Comparison of ENCODE assay signal across 9 cellular contexts in genomic region chrX:110442631-110443030, GRCh38.
DNase-seq lines count a peak whose midpoint lies in the region; ATAC-seq, FAIRE-seq and TF ChIP-seq lines count a peak whose summit lies in the region.
"Had no signal": no experiment of that assay in that cellular context is flagged by ENCODE, and none has a peak within 500 bp of the region (broad histone marks: within the 10 kb centered on the region; RNA-seq: fewer than 3 reads in every experiment).

No MANE protein-coding gene starts in this region.

- POLR2A ChIA-PET in HepG2 (lab: Yijun Ruan, JAX), result no interaction called here

- WGBS in HepG2 (ENCODE audit: low lambda C conversion rate), result no CpG with 5 or more reads among the region's 1 CpG

- TF ChIP-seq POLR2A in HepG2 (IDR thresholded peaks at IDR 0.05; ENCODE audit: insufficient read depth in 1 of 2, low read depth in 2 of 2, low read length in 2 of 2), result no peak

- H3K4me2 ChIP-seq in HepG2 (ENCODE audit: low read depth, low read length), result no peak overlapping the region

- H3K9me3 ChIP-seq in HepG2 (ENCODE audit: low read length), result no peaks in the 10 kb centered on the region

- no peaks in the 10 kb centered on the region for H3K79me2 ChIP-seq in HepG2 (ENCODE audit: insufficient read depth, low read length)

- FAIRE-seq in HepG2 (lab: Jason Lieb, UNC), result peak; percentile 83

- DNase-seq in GM12864 (ENCODE audit: low read depth) (no peak), HK-2 (ENCODE audit: unreplicated experiment) (peak; percentile 13), SKM-1 treated with dmso at 0.1 percent for 144 hours (lab: John Stamatoyannopoulos, UW; ENCODE audit: unreplicated experiment) (peak; percentile 30), HepG2 (ENCODE audit: low spot score) (peak; percentile 54), NCI-H2081 treated with DMSO at 0.1 percent for 48 hours (lab: John Stamatoyannopoulos, UW) (no peak), GF-D8 (lab: John Stamatoyannopoulos, UW) (no peak), NCI-H146 (lab: John Stamatoyannopoulos, UW) (no peak)

- intact Hi-C loops in HepG2 (cut with micrococcal nuclease; ENCODE audit: unreplicated experiment), result no loop called here

- no TSS peak for BruUV-seq in HepG2 (replicated peaks; lab: Mats Ljungman, UMichigan)

- peaks cover 9% of the 10 kb centered on the region; the same call in 1 of the 2 replicates for H3K4me1 ChIP-seq in HepG2 (ENCODE audit: insufficient read depth, low read length)

- no peak overlapping the region for H2AFZ ChIP-seq in HepG2 (ENCODE audit: low read length)

- no peak overlapping the region for H3K9ac ChIP-seq in HepG2 (ENCODE audit: insufficient read depth, low read depth, low read length)

- TF ChIP-seq CTCF in GM12864 (IDR thresholded peaks at IDR 0.05; ENCODE audit: low read depth, low read length, missing control alignments), result peak; percentile 47
- peak; percentile 33 for TF ChIP-seq CTCF in HepG2 (CRISPR knock-in tag; IDR thresholded peaks at IDR 0.05)

- no peaks in the 10 kb centered on the region for H3K36me3 ChIP-seq in HepG2 (replicated peaks in 1 of 2; ENCODE audit: control insufficient read depth in 1 of 2, insufficient read depth in 2 of 2, low read length in 2 of 2)

- no peaks in the 10 kb centered on the region for H4K20me1 ChIP-seq in HepG2 (ENCODE audit: insufficient read depth, low read length)

- CTCF ChIA-PET in HepG2 (lab: Yijun Ruan, JAX; ENCODE audit: low intra/inter-chr PET ratio, low total read pairs), result no interaction called here

- H3K4me3 ChIP-seq in GM12864 (ENCODE audit: low read depth, low read length) (no peak overlapping the region), HepG2 (replicated peaks in 1 of 3; ENCODE audit: insufficient read depth in 1 of 3, low read depth in 2 of 3, low read length in 3 of 3) (no peak overlapping the region)

- TF ChIP-seq EP300 in HepG2 (IDR thresholded peaks at IDR 0.05; ENCODE audit: low read depth in 2 of 2, low read length in 2 of 2), result no peak
- TF ChIP-seq EP300 in HepG2 (CRISPR knock-in tag; IDR thresholded peaks at IDR 0.05; ENCODE audit: borderline replicate concordance), result no peak

- TF ChIP-seq RAD21 in HepG2 (CRISPR knock-in tag; IDR thresholded peaks at IDR 0.05), result no peak

- in situ Hi-C loops in HepG2 (cut with HindIII; ENCODE audit: extremely low pct_ligation_motif_present, low pct_unique_long_range_greater_than_20kb), result loop anchor here (10.0 kb wide), 1 partner anchor 412 kb away; no protein-coding TSS in a partner anchor

- H3K27ac ChIP-seq in HepG2 (ENCODE audit: extremely low read length, insufficient read depth, low read length), result no peak overlapping the region
- H3K27ac ChIP-seq: VCaP had no signal

- no peaks in the 10 kb centered on the region for H3K27me3 ChIP-seq in HepG2 (ENCODE audit: control insufficient read depth in 1 of 2, insufficient read depth in 2 of 2, low read length in 2 of 2)

- ATAC-seq in GM21360 (IDR thresholded peaks at IDR 0.05; ENCODE audit: unreplicated experiment), result peak; percentile 88
- peak; percentile 90 for ATAC-seq in HepG2

TF ChIP-seq in HepG2, 621 proteins besides CTCF, POLR2A, EP300 and RAD21 (continues in another document):
- TF ChIP-seq SSRP1 (CRISPR knock-in tag; IDR thresholded peaks at IDR 0.05), result no peak
- no peak for TF ChIP-seq PLRG1 (conservative IDR thresholded peaks at IDR 0.05)
- TF ChIP-seq SRSF1 (optimal IDR thresholded peaks at IDR 0.05; ENCODE audit: low read depth, low read length), result no peak
- TF ChIP-seq ZNF34 (CRISPR knock-in tag; IDR thresholded peaks at IDR 0.05; ENCODE audit: borderline replicate concordance), result no peak
- TF ChIP-seq, protein P1, sequence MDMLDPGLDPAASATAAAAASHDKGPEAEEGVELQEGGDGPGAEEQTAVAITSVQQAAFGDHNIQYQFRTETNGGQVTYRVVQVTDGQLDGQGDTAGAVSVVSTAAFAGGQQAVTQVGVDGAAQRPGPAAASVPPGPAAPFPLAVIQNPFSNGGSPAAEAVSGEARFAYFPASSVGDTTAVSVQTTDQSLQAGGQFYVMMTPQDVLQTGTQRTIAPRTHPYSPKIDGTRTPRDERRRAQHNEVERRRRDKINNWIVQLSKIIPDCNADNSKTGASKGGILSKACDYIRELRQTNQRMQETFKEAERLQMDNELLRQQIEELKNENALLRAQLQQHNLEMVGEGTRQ (IDR thresholded peaks at IDR 0.05; ENCODE audit: low read depth, low read length), result peak; percentile 83
- TF ChIP-seq, protein P1 (CRISPR knock-in tag; IDR thresholded peaks at IDR 0.05; ENCODE audit: borderline replicate concordance), result peak; percentile 78; the same call in 1 of the 2 replicates
- no peak for TF ChIP-seq MTF2 (CRISPR knock-in tag; IDR thresholded peaks at IDR 0.05; ENCODE audit: borderline replicate concordance)
- no peak for TF ChIP-seq ZNF574 (CRISPR knock-in tag; IDR thresholded peaks at IDR 0.05)
- TF ChIP-seq ZZZ3 (CRISPR knock-in tag; IDR thresholded peaks at IDR 0.05; ENCODE audit: borderline replicate concordance), result no peak
- TF ChIP-seq POLR2AphosphoS2 (IDR thresholded peaks at IDR 0.05; ENCODE audit: low read depth, low read length), result no peak
- no peak for TF ChIP-seq ZNF567 (CRISPR knock-in tag; IDR thresholded peaks at IDR 0.05; ENCODE audit: borderline replicate concordance)
- TF ChIP-seq MATR3 (CRISPR knock-in tag; IDR thresholded peaks at IDR 0.05), result no peak
- TF ChIP-seq ZNF235 (CRISPR knock-in tag; IDR thresholded peaks at IDR 0.05; ENCODE audit: borderline replicate concordance), result no peak
- TF ChIP-seq, protein P2, sequence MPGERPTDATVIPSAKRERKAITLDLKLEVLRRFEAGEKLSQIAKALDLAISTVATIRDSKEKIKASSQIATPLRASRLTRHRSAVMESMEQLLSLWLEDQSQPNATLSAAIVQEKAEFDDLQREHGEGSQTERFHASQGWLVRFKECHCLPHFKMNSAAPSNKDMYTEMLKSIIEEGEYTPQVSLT (CRISPR knock-in tag; IDR thresholded peaks at IDR 0.05; ENCODE audit: borderline replicate concordance, low read depth), result no peak
- TF ChIP-seq HOXA3 (CRISPR knock-in tag; IDR thresholded peaks at IDR 0.05), result no peak
- TF ChIP-seq RAD51 (IDR thresholded peaks at IDR 0.05; ENCODE audit: borderline replicate concordance), result peak; percentile 56; the same call in 1 of the 2 replicates
- no peak for TF ChIP-seq ARNT (IDR thresholded peaks at IDR 0.05)
- 0 out of 2 replicates have a peak, but pooled peaks have one; percentile 21 for TF ChIP-seq NFYC (CRISPR knock-in tag; IDR thresholded peaks at IDR 0.05)
- TF ChIP-seq NFATC3 (CRISPR knock-in tag; IDR thresholded peaks at IDR 0.05), result no peak
- TF ChIP-seq ZNF546 (CRISPR knock-in tag; conservative IDR thresholded peaks at IDR 0.05), result no peak
- no peak for TF ChIP-seq U2AF2 (IDR thresholded peaks at IDR 0.05; ENCODE audit: low read depth, low read length)

Comparison
In these comparisons a context has a peak if more than half of its experiments do, and no peak if none do; other contexts are left out.
1. DNase-seq: peak in HK-2 (single experiment), SKM-1 treated with dmso at 0.1 percent for 144 hours (single experiment) and HepG2 (single experiment); none in GM12864 (single experiment), NCI-H2081 treated with DMSO at 0.1 percent for 48 hours (single experiment), GF-D8 (single experiment) and NCI-H146 (single experiment).